Comparison of ENCODE assay signal across 8 cellular contexts in the genomic region with DNA sequence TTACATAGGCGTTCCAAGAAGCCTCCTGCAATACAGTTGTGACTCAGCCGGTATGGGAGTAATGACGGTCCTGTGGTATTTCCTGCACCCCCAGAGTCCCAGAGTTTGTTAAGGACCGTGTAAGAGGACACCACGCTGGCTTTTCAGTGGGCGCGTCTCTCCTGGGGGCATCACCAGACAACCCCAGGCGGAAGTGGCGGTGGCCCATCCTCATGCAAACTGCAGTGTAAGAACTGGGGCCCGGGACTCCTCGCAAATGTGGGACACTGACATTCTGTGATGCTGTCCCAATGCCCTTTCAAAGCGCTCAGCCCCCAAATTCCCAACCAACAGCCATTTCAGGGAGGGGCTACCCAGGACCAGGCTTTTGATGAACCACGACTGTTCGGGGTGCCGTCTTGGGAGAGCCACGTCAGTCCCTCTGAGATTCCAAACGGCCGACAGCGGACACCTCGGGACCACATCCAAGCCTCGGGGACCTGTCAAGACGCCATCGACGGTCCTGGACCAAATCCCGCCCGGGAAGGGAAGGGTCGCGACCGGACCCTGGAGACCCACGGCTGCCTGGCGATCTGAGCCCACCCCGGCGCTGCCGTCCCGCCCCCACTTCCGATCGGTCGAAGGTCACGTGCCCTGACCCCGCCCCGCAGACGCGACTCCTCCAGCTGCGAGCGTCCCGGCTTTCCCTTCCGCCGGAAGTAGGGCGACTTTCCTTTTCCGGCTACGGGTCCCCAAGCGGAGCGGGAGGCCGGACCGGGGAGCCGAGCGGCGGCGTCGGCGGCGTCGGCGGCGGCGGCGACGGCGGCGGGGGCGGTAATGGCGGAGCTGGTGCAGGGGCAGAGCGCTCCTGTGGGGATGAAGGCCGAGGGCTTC. TPM values are rescaled to one million over a fixed set of nuclear protein-coding genes. Genes with fewer than 3 reads are reported as not detected.
DNase-seq lines count a peak whose midpoint lies in the region; ATAC-seq and TF ChIP-seq lines count a peak whose summit lies in the region.

TSS of gene FUBP3 (plus strand) at position 713 of the 873 bp plus-strand sequence. CDS start at position 817, 104 bp downstream.

- peaks cover 38% of the 10 kb centered on the region for H3K4me1 Mint-ChIP-seq in HFFc6 (ENCODE audit: low read depth)

- H3K4me1 ChIP-seq in SK-N-SH (ENCODE audit: control insufficient read depth in 1 of 2, insufficient read depth in 2 of 2, low read depth in 1 of 2, low read length in 1 of 2), result peaks cover 6 to 11% of the 10 kb centered on the region in 2 experiments; a peak in 2 of 4 replicates

- H3K27me3 Mint-ChIP-seq in HFFc6 (ENCODE audit: insufficient read depth), result no peaks in the 10 kb centered on the region

- 0% methylated on average over 18 of the region's 74 CpGs for WGBS in SK-N-SH (ENCODE audit: low lambda C conversion rate)

- H3K27ac Mint-ChIP-seq in HFFc6, result peak within 1 kb of the TSS; percentile 99

- H3K9ac ChIP-seq in SK-N-SH, result peak within 1 kb of the TSS; percentile 92

- CTCF ChIA-PET in SK-N-SH (lab: Yijun Ruan, JAX), result interaction anchor here (1.0 kb wide), 1 partner anchor 118 kb away, joined by 4 read pairs; no protein-coding TSS in a partner anchor

- peaks cover 3% of the 10 kb centered on the region; the same call in 1 of the 2 replicates for H3K36me3 Mint-ChIP-seq in HFFc6 (ENCODE audit: low read depth)

- POLR2A ChIA-PET in SK-N-SH (lab: Yijun Ruan, JAX), result interaction anchor here (0.7 to 1.8 kb wide), 2 partner anchors 13 to 155 kb away, joined by 3 to 7 read pairs; no protein-coding TSS in a partner anchor

- H3K79me2 ChIP-seq in SK-N-SH (ENCODE audit: insufficient read depth), result peaks cover 47% of the 10 kb centered on the region

- H3K9me2 ChIP-seq in SK-N-SH, result no peaks in the 10 kb centered on the region

- peak in 1 of 2 experiments; percentile 37; a peak in 1 of 4 replicates for TF ChIP-seq EP300 in SK-N-SH (IDR thresholded peaks at IDR 0.05; ENCODE audit: borderline replicate concordance in 1 of 2, low read depth in 1 of 2, low read length in 1 of 2)

- H4K20me1 ChIP-seq in SK-N-SH (ENCODE audit: insufficient read depth), result peaks cover 35% of the 10 kb centered on the region

- no peaks in the 10 kb centered on the region for H3K9me3 Mint-ChIP-seq in HFFc6

- no peaks in the 10 kb centered on the region for H3K9me3 ChIP-seq in SK-N-SH

- H3K27me3 ChIP-seq in SK-N-SH (ENCODE audit: insufficient read depth), result no peaks in the 10 kb centered on the region

- H3K4me2 ChIP-seq in SK-N-SH, result peak within 1 kb of the TSS; percentile 75

- H3F3A ChIP-seq in SK-N-SH (replicated peaks; ENCODE audit: insufficient read depth), result peaks cover 13% of the 10 kb centered on the region

- peaks cover 13 to 25% of the 10 kb centered on the region in 2 experiments for H3K36me3 ChIP-seq in SK-N-SH (replicated peaks in 1 of 2; ENCODE audit: control insufficient read depth in 1 of 2, insufficient read depth in 2 of 2, low read length in 1 of 2)

- ATAC-seq in omental fat pad (ENCODE audit: low FRiP score), result peak; percentile 95

- peak within 1 kb of the TSS; percentile 77 to 97 for H3K4me3 ChIP-seq in SK-N-SH (ENCODE audit: low read depth in 2 of 2, low read length in 1 of 2)

- TF ChIP-seq CTCF in HFFc6 (IDR thresholded peaks at IDR 0.05) (no peak), SK-N-SH (IDR thresholded peaks at IDR 0.05) (no peak), omental fat pad (IDR thresholded peaks at IDR 0.05) (no peak)

- H3K4me3 Mint-ChIP-seq in HFFc6, result peak within 1 kb of the TSS; percentile 96

- H3K27ac ChIP-seq in SK-N-SH (ENCODE audit: low read depth in 2 of 2, low read length in 1 of 2) (peak within 1 kb of the TSS; percentile 88 to 90), temporal lobe (ENCODE audit: low read depth, low read length) (peak within 1 kb of the TSS; percentile 45)

- no peak for TF ChIP-seq RAD21 in SK-N-SH (IDR thresholded peaks at IDR 0.05; ENCODE audit: low read length)

- DNase-seq in GM03348 (ENCODE audit: low spot score) (peak; percentile 99), HFFc6 (peak; percentile 87), NCI-H1048 (lab: John Stamatoyannopoulos, UW) (peak; percentile 61), SK-N-SH (peak; percentile 99), globus pallidus (ENCODE audit: low spot score) (peak; percentile 90), omental fat pad (ENCODE audit: low spot score) (peak; percentile 88)
- peak; percentile 93 for DNase-seq in activated naive CD4-positive, alpha-beta T cell treated with anti-CD3 and anti-CD28 coated beads, Interleukin-2, amount 50 U/mL, for 16 hours

- peak within 1 kb of the TSS; percentile 72 for H2AFZ ChIP-seq in SK-N-SH (ENCODE audit: low read depth)

TF ChIP-seq in SK-N-SH, 30 proteins besides CTCF, POLR2A, EP300 and RAD21 (continues in another document):
- TF ChIP-seq, protein P1, sequence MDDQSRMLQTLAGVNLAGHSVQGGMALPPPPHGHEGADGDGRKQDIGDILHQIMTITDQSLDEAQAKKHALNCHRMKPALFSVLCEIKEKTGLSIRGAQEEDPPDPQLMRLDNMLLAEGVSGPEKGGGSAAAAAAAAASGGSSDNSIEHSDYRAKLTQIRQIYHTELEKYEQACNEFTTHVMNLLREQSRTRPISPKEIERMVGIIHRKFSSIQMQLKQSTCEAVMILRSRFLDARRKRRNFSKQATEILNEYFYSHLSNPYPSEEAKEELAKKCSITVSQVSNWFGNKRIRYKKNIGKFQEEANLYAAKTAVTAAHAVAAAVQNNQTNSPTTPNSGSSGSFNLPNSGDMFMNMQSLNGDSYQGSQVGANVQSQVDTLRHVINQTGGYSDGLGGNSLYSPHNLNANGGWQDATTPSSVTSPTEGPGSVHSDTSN (IDR thresholded peaks at IDR 0.05), result peak; percentile 8
- TF ChIP-seq RXRA (IDR thresholded peaks at IDR 0.05; ENCODE audit: borderline replicate concordance, low read depth) (no peak), IRF3 (IDR thresholded peaks at IDR 0.05; ENCODE audit: low read depth, low read length) (no peak), POLR2AphosphoS5 (IDR thresholded peaks at IDR 0.05; ENCODE audit: low read depth, low read length) (peak; percentile 86), RCOR1 (IDR thresholded peaks at IDR 0.05; ENCODE audit: low read length) (no peak), FOSL2 (IDR thresholded peaks at IDR 0.05; ENCODE audit: borderline replicate concordance, low read depth) (peak; percentile 40; the same call in 1 of the 2 replicates), ELF1 (IDR thresholded peaks at IDR 0.05) (peak; percentile 77), YY1 (IDR thresholded peaks at IDR 0.05; ENCODE audit: low read depth) (no peak; the same call in 1 of the 2 replicates), MXI1 (IDR thresholded peaks at IDR 0.05; ENCODE audit: low read depth, low read length) (peak; percentile 40; the same call in 1 of the 2 replicates), TAF1 (IDR thresholded peaks at IDR 0.05; ENCODE audit: borderline replicate concordance, low read depth, low read length) (peak; percentile 58; the same call in 1 of the 2 replicates), RFX5 (IDR thresholded peaks at IDR 0.05; ENCODE audit: low read length) (no peak), GABPA (IDR thresholded peaks at IDR 0.05; ENCODE audit: low read depth) (peak; percentile 91), USF2 (IDR thresholded peaks at IDR 0.05; ENCODE audit: borderline replicate concordance, low read depth, low read length) (peak; percentile 76), TCF12 (IDR thresholded peaks at IDR 0.05) (peak; percentile 16; the same call in 1 of the 2 replicates)

RNA-seq across cellular contexts. Expression of gene FUBP3, which starts in this region (rescaled TPM):
- 10 to 100 TPM; 60.6 to 65.9 (median 63.1) TPM for total RNA-seq in HFFc6 (2021; fragmentation: NEBNext Ultra II Directional; extraction: Animal tissue kit (Norgen Biotek cat#: 25700))
- 55.1 and 58.3 TPM in 2 replicates for polyA plus RNA-seq in SK-N-SH (2012; rRNA removed)
- 46.3 and 50.3 TPM in 2 replicates for polyA plus RNA-seq in SK-N-SH (2012; cell fraction: cytosol; rRNA removed)
- 115 and 117 TPM in 2 replicates for polyA plus RNA-seq in SK-N-SH (2012; cell fraction: nucleus; rRNA removed)
- 10 to 100 TPM; 29.7 to 46.3 (median 37.9) TPM for total RNA-seq in omental fat pad
- 34.2 TPM for total RNA-seq in temporal lobe

Comparison
In these comparisons a context has a peak if more than half of its experiments do, and no peak if none do; other contexts are left out.
1. Peak in every context shown above with its lines: DNase-seq, ATAC-seq, H3K4me3 ChIP-seq and H3K27ac ChIP-seq.